In the genomic region with DNA sequence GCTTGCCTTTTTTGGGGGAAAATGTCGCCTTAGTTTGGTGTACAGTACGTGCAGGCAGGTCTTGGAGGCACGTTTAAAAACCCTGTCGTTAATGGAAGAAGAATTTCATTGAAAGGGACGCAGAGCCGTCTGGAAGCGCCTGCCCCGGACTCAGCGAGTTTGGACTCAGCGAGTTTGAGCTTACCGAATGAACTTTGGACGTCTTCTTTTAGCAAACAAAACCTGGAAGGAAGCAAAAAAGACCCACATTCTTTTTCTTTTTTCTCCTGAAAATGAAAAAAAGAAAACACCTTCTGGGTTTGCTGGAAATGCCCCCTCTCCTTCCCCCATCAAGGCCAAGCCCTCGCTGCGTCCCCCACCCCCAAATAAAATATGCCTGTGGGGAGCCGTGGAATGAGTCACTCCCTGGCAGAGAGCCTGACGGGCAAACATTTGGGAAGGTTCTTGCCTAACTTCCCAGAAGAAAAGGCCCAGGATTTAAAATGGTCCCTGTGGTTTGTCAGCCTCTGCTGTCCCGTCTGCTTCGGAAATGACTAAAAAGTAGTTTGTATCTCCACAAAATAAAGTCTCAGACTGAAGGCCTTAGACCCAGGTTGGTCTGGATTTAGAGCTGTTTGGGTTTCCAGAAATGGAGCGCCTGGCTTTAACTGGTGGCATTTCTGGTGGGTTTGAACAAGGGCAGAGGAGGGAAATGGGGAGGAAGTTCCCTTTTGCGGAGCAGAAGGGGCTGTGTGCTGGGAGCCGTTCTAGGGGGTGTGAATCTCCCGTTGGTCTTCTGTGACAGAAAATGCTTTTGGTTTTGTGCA, we compare ENCODE assay signal across 8 cellular contexts. TPM values are rescaled to one million over a fixed set of nuclear protein-coding genes. Genes with fewer than 3 reads are reported as not detected.
DNase-seq lines count a peak whose midpoint lies in the region; ATAC-seq lines count a peak whose summit lies in the region.

No MANE protein-coding gene starts in this region.

- peak overlapping the region; percentile 80 for H3K4me3 ChIP-seq in SJCRH30
- peak overlapping the region; percentile 81 to 89 for H3K4me3 ChIP-seq in muscle layer of duodenum (ENCODE audit: low read depth in 1 of 2, low read length in 2 of 2)

- H3K27me3 Mint-ChIP-seq in activated naive CD4-positive, alpha-beta T cell treated with anti-CD3 and anti-CD28 coated beads for 36 hours (ENCODE audit: low read depth), result peaks cover 55% of the 10 kb centered on the region

- H3K9me3 Mint-ChIP-seq in activated naive CD4-positive, alpha-beta T cell treated with anti-CD3 and anti-CD28 coated beads for 36 hours, result no peaks in the 10 kb centered on the region

- intact Hi-C loops in activated naive CD4-positive, alpha-beta T cell treated with anti-CD3 and anti-CD28 coated beads for 36 hours (cut with micrococcal nuclease), result no loop called here

- peaks cover 17% of the 10 kb centered on the region for H3K4me1 Mint-ChIP-seq in activated naive CD4-positive, alpha-beta T cell treated with anti-CD3 and anti-CD28 coated beads for 36 hours (ENCODE audit: low read depth)

- no peaks in the 10 kb centered on the region for H3K9me3 ChIP-seq in SJCRH30 (replicated peaks)
- H3K9me3 ChIP-seq in muscle layer of duodenum (ENCODE audit: control insufficient read depth in 1 of 2, low read length in 2 of 2), result no peaks in the 10 kb centered on the region

- H3K27me3 ChIP-seq in SJCRH30, result no peaks in the 10 kb centered on the region
- no peaks in the 10 kb centered on the region for H3K27me3 ChIP-seq in muscle layer of duodenum (ENCODE audit: low read depth, low read length)

- CTCF ChIA-PET in activated naive CD4-positive, alpha-beta T cell treated with anti-CD3 and anti-CD28 coated beads for 36 hours (lab: Charles Lee), result no interaction called here

- H3K4me3 Mint-ChIP-seq in activated naive CD4-positive, alpha-beta T cell treated with anti-CD3 and anti-CD28 coated beads for 36 hours, result peak overlapping the region; percentile 57

- H3K36me3 Mint-ChIP-seq in activated naive CD4-positive, alpha-beta T cell treated with anti-CD3 and anti-CD28 coated beads for 36 hours (ENCODE audit: low read depth), result peaks cover 2% of the 10 kb centered on the region

- H3K27ac ChIP-seq in SJCRH30, result peak overlapping the region; percentile 71
- H3K27ac ChIP-seq in muscle layer of duodenum (ENCODE audit: low read length), result peak overlapping the region; percentile 98

- no peak for DNase-seq in activated naive CD4-positive, alpha-beta T cell treated with anti-CD3 and anti-CD28 coated beads for 36 hours
- DNase-seq in activated naive CD4-positive, alpha-beta T cell (lab: John Stamatoyannopoulos, UW), result no peak
- peak; percentile 81 to 83 for DNase-seq in SJCRH30
- peak; percentile 31 for DNase-seq in epidermal melanocyte (ENCODE audit: insufficient read length, low spot score)
- no peak for DNase-seq in mesenteric fat pad (ENCODE audit: low spot score)
- DNase-seq in NCI-H187 treated with DMSO at 0.1 percent for 48 hours (lab: John Stamatoyannopoulos, UW), result no peak

- H3K4me1 ChIP-seq in SJCRH30, result peaks cover 43% of the 10 kb centered on the region
- peaks cover 30 to 32% of the 10 kb centered on the region in 2 donors for H3K4me1 ChIP-seq in muscle layer of duodenum (ENCODE audit: control insufficient read depth in 1 of 2, insufficient read depth in 2 of 2, low read length in 2 of 2)

- H3K27ac Mint-ChIP-seq in activated naive CD4-positive, alpha-beta T cell treated with anti-CD3 and anti-CD28 coated beads for 36 hours, result no peak overlapping the region

- no peak for ATAC-seq in HG02870 (IDR thresholded peaks at IDR 0.05; ENCODE audit: unreplicated experiment)

- H3K36me3 ChIP-seq in SJCRH30 (no peaks in the 10 kb centered on the region), muscle layer of duodenum (ENCODE audit: control insufficient read depth in 1 of 2, insufficient read depth in 2 of 2, low read length in 2 of 2) (peaks cover 0 to 16% of the 10 kb centered on the region in 2 donors)

RNA-seq across cellular contexts. Expression of a gene that starts 1.7 kb away (rescaled TPM):
- 1 to 10 TPM in 1 of 2 experiments, under 1 TPM in 1; 0.89 to 1.5 TPM for total RNA-seq in activated naive CD4-positive, alpha-beta T cell treated with anti-CD3 and anti-CD28 coated beads for 36 hours
- 26.1 and 28.4 TPM in 2 replicates for total RNA-seq in SJCRH30 (2014; rRNA removed; shearing (Covaris generic))
- total RNA-seq in mesenteric fat pad, result 97.9 TPM

Comparison
In these comparisons a context has a peak if more than half of its experiments do, and no peak if none do; other contexts are left out.
1. DNase-seq: peak in SJCRH30 (2 of 2) and epidermal melanocyte (single experiment); none in activated naive CD4-positive, alpha-beta T cell treated with anti-CD3 and anti-CD28 coated beads for 36 hours (single experiment), activated naive CD4-positive, alpha-beta T cell (0 of 4), mesenteric fat pad (single experiment) and NCI-H187 treated with DMSO at 0.1 percent for 48 hours (single experiment).
2. RNA of a gene that starts 1.7 kb away (total RNA-seq): 97.9 TPM in mesenteric fat pad (single experiment) and 26.1 to 28.4 TPM in SJCRH30; 0.89 to 1.5 TPM in activated naive CD4-positive, alpha-beta T cell treated with anti-CD3 and anti-CD28 coated beads for 36 hours; every median in the first group is over 10 times any median in the second.